Comparison of ENCODE assay signal across 1 cellular context in the genomic region with DNA sequence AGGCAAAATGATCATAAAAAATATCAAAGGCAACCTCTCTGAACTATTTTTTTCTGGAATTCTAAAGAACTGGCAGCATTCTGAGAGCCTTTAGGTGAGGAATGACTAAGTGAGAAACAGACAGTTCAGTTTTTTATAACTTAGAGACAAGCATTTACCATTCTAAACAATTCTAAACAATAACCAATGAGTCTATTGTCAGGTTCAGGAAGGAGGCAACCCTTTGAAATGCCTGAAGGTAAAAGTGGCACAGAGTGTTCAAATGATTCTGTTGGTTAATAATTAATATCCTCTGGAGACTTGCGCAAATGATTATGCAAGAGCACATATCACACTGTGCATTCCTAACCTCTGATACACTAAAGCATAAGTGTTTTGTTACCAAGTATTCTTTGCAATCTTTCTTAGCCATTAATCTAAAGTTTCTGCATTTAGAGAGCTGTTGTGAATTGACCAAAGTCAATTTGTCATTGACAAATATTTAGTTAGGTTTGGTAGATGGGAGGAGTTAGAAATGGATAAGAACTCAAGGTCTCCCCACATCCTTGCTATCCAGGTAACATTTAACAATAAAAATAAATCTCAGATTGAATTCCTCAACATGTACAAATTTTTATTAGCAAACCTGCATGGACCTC.
TF ChIP-seq lines count a peak whose summit lies in the region.

No MANE protein-coding gene starts in this region.

TF ChIP-seq in IMR-90, 13 proteins besides CTCF, POLR2A, EP300 and RAD21 (continued from another document):
- no peak for TF ChIP-seq MXI1 (IDR thresholded peaks at IDR 0.05; ENCODE audit: borderline replicate concordance, low read depth, low read length)
